In genomic region chr17:21286771-21287702, GRCh38 we compare ENCODE assay signal across 8 cellular contexts. TPM values are rescaled to one million over a fixed set of nuclear protein-coding genes. Genes with fewer than 3 reads are reported as not detected.
DNase-seq lines count a peak whose midpoint lies in the region; ATAC-seq and TF ChIP-seq lines count a peak whose summit lies in the region.

No MANE protein-coding gene starts in this region.

- H4K5ac ChIP-seq in mesendoderm (ENCODE audit: low read length) = no peak overlapping the region

- H3K4ac ChIP-seq in mesendoderm (ENCODE audit: low read depth, low read length) = no peak overlapping the region

- H3K9ac ChIP-seq in mesendoderm (ENCODE audit: low read length) = peak overlapping the region; percentile 82

- H2BK120ac ChIP-seq in mesendoderm (ENCODE audit: low read depth, low read length) = no peak overlapping the region

- H3K23ac ChIP-seq in mesendoderm (ENCODE audit: low read length) = no peak overlapping the region

- DNase-seq in ascending aorta (ENCODE audit: low spot score in 2 of 2) (no peak), mesendoderm (no peak), tibial nerve (ENCODE audit: low spot score in 2 of 2) (no peak), COR-L47 (lab: John Stamatoyannopoulos, UW) (no peak)

- no peak overlapping the region for H2AFZ ChIP-seq in ACC112 (ENCODE audit: low read length, unreplicated experiment)

- ATAC-seq in HG03439 (IDR thresholded peaks at IDR 0.05; ENCODE audit: unreplicated experiment) (no peak), HG03025 (IDR thresholded peaks at IDR 0.05; ENCODE audit: low FRiP score, unreplicated experiment) (no peak)

- H3K36me3 Mint-ChIP-seq in IgD-negative memory B cell = no peaks in the 10 kb centered on the region

- TF ChIP-seq EP300 in tibial nerve (IDR thresholded peaks at IDR 0.05) = no peak

- peaks cover 31 to 48% (median 41%) of the 10 kb centered on the region in 3 donors for H3K4me1 Mint-ChIP-seq in IgD-negative memory B cell

- no peak overlapping the region for H2BK15ac ChIP-seq in mesendoderm (replicated peaks; ENCODE audit: low read depth)

- H3K79me2 ChIP-seq in ACC112 (ENCODE audit: control insufficient read depth, insufficient read depth, low read length, unreplicated experiment) (peaks cover 68% of the 10 kb centered on the region), mesendoderm (ENCODE audit: control insufficient read depth, insufficient read depth, low read length) (peaks cover 47% of the 10 kb centered on the region)

- H3K27ac ChIP-seq in ACC112 (ENCODE audit: low read depth, low read length) = peak overlapping the region; percentile 95
- H3K27ac ChIP-seq in ascending aorta = peak overlapping the region; percentile 95 to 97
- H3K27ac ChIP-seq in mesendoderm (ENCODE audit: low read depth, low read length) = no peak overlapping the region
- peak overlapping the region; percentile 60 to 94 (median 90) for H3K27ac ChIP-seq in tibial nerve

- no peaks in the 10 kb centered on the region for H3K9me3 ChIP-seq in ascending aorta
- no peaks in the 10 kb centered on the region for H3K9me3 ChIP-seq in tibial nerve

- peak overlapping the region; percentile 73 for H3K56ac ChIP-seq in mesendoderm (ENCODE audit: low read length)

- peaks cover 0 to 2% (median 0%) of the 10 kb centered on the region in 3 donors for H3K9me3 Mint-ChIP-seq in IgD-negative memory B cell

- no peak for TF ChIP-seq POLR2A in tibial nerve (IDR thresholded peaks at IDR 0.05)

- H3K4me1 ChIP-seq in ACC112 (ENCODE audit: control insufficient read depth, insufficient read depth, low read length, unreplicated experiment) (peaks cover 53% of the 10 kb centered on the region), ascending aorta (peaks cover 33 to 51% of the 10 kb centered on the region in 2 donors), mesendoderm (ENCODE audit: control insufficient read depth, low read depth, low read length) (peaks cover 6% of the 10 kb centered on the region), tibial nerve (peaks cover 0 to 69% (median 42%) of the 10 kb centered on the region in 4 donors)

- no peak overlapping the region for H2BK5ac ChIP-seq in mesendoderm (ENCODE audit: low read length)

- TF ChIP-seq CTCF in ascending aorta (IDR thresholded peaks at IDR 0.05) (no peak), tibial nerve (IDR thresholded peaks at IDR 0.05) (no peak)

- peak overlapping the region; percentile 79 for H3K4me3 ChIP-seq in ACC112 (ENCODE audit: low read depth, low read length)
- H3K4me3 ChIP-seq in ascending aorta = peak overlapping the region; percentile 91 to 94
- H3K4me3 ChIP-seq in mesendoderm (ENCODE audit: low read length) = no peak overlapping the region
- H3K4me3 ChIP-seq in tibial nerve = peak overlapping the region; percentile 62 to 93 (median 88)

- H3K27me3 ChIP-seq in ACC112 (ENCODE audit: insufficient read depth, low read length) = no peaks in the 10 kb centered on the region
- no peaks in the 10 kb centered on the region for H3K27me3 ChIP-seq in ascending aorta
- H3K27me3 ChIP-seq in mesendoderm (ENCODE audit: insufficient read depth, low read length, poor library complexity) = no peaks in the 10 kb centered on the region
- no peaks in the 10 kb centered on the region for H3K27me3 ChIP-seq in tibial nerve

- H3K79me1 ChIP-seq in mesendoderm (ENCODE audit: low read length) = peaks cover 44% of the 10 kb centered on the region

- H3K18ac ChIP-seq in mesendoderm (ENCODE audit: low read length) = no peak overlapping the region

- H3K4me2 ChIP-seq in mesendoderm (ENCODE audit: low read length) = peak overlapping the region; percentile 82

- no peak overlapping the region for H4K8ac ChIP-seq in mesendoderm (ENCODE audit: low read depth, low read length)

- H3K36me3 ChIP-seq in ACC112 (ENCODE audit: insufficient read depth, low read length) (no peaks in the 10 kb centered on the region), ascending aorta (peaks cover 0 to 5% of the 10 kb centered on the region in 2 donors), mesendoderm (ENCODE audit: control insufficient read depth, insufficient read depth, low read length) (no peaks in the 10 kb centered on the region), tibial nerve (no peaks in the 10 kb centered on the region)

- H3K4me3 Mint-ChIP-seq in IgD-negative memory B cell = peak overlapping the region; percentile 92 to 97 (median 94)

- peak overlapping the region; percentile 98 to 99 (median 99) for H3K27ac Mint-ChIP-seq in IgD-negative memory B cell

- H2AK5ac ChIP-seq in mesendoderm (ENCODE audit: low read length) = no peak overlapping the region

- intact Hi-C loops in ascending aorta (cut with DNase I) = loop anchor here (1.0 to 2.0 kb wide), 3 partner anchors 24 to 245 kb away; partner anchors contain the start of gene TMEM11

- H3K27me3 Mint-ChIP-seq in IgD-negative memory B cell = no peaks in the 10 kb centered on the region

- WGBS in mesendoderm (ENCODE audit: extremely low coverage, insufficient coverage, low lambda C conversion rate) = no CpG with 5 or more reads among the region's 9 CpGs
- WGBS in tibial nerve, 2 donors = 41 to 56% methylated on average over 9 of the region's 9 CpGs

RNA-seq across cellular contexts. Expression of gene MAP2K3, which starts 2.5 kb away (rescaled TPM):
- polyA plus RNA-seq in IgD-negative memory B cell = 131 TPM
- total RNA-seq in ascending aorta (294 TPM), tibial nerve (10 to 100 TPM; 17.5 to 39.0 (median 21.6) TPM)
- 33.8 TPM for polyA plus RNA-seq in mesendoderm (2013, experiment 1 of 2)
- 35.9 TPM for polyA plus RNA-seq in mesendoderm (2013, experiment 2 of 2)

RNA-seq across cellular contexts. Expression of gene NATD1, which starts 33.8 kb away (rescaled TPM):
- 0.45 TPM for polyA plus RNA-seq in IgD-negative memory B cell
- 13.4 TPM for total RNA-seq in ascending aorta
- polyA plus RNA-seq in mesendoderm (2013, experiment 1 of 2) = 22.9 TPM
- 23.5 TPM for polyA plus RNA-seq in mesendoderm (2013, experiment 2 of 2)
- total RNA-seq in tibial nerve = 10 to 100 TPM in 3 of 4 donors, 1 to 10 TPM in 1; 5.7 to 12.0 (median 10.8) TPM
